In genomic region chr2:47654790-47655562, GRCh38 we compare ENCODE assay signal across 1 cellular context.
A peak's percentile ranks its signal among the peaks of the same experiment; 100 is the strongest.
TF ChIP-seq lines count a peak whose summit lies in the region.

No MANE protein-coding gene starts in this region.

TF ChIP-seq in GM12878, 131 proteins besides CTCF, POLR2A, EP300 and RAD21 (continued from another document):
- TF ChIP-seq ZNF687 (IDR thresholded peaks at IDR 0.05): peak; percentile 23
- peak; percentile 92 for TF ChIP-seq NR2F1 (conservative IDR thresholded peaks at IDR 0.05)
- no peak for TF ChIP-seq SRF (IDR thresholded peaks at IDR 0.05; ENCODE audit: low read depth in 2 of 2, low read length in 2 of 2)
- no peak for TF ChIP-seq CHD1 (IDR thresholded peaks at IDR 0.05; ENCODE audit: low read depth, low read length)
